1 cellular context compared by ENCODE assay signal in genomic region chr7:128892521-128893250, GRCh38.
TF ChIP-seq lines count a peak whose summit lies in the region.

No MANE protein-coding gene starts in this region.

TF ChIP-seq in HCT116, 20 proteins besides CTCF, POLR2A, EP300 and RAD21:
- no peak for TF ChIP-seq ZNF274 (IDR thresholded peaks at IDR 0.05; ENCODE audit: low read depth, low read length)
- no peak for TF ChIP-seq ATF3 (IDR thresholded peaks at IDR 0.05)
- TF ChIP-seq MAX (IDR thresholded peaks at IDR 0.05), result no peak
- no peak for TF ChIP-seq TCF7L2 (IDR thresholded peaks at IDR 0.05; ENCODE audit: borderline replicate concordance, extremely low read depth, insufficient read depth, insufficient read length)
- TF ChIP-seq SIN3A (IDR thresholded peaks at IDR 0.05; ENCODE audit: low read depth), result no peak
- no peak for TF ChIP-seq SRF (IDR thresholded peaks at IDR 0.05; ENCODE audit: low read depth)
- TF ChIP-seq FOSL1 (IDR thresholded peaks at IDR 0.05; ENCODE audit: low read depth), result no peak
- TF ChIP-seq ZFX (IDR thresholded peaks at IDR 0.05), result no peak
